21 cellular contexts compared by ENCODE assay signal in genomic region chr9:128247191-128247803, GRCh38.
"Had no signal": no experiment of that assay in that cellular context is flagged by ENCODE, and none has a peak within 500 bp of the region (broad histone marks: within the 10 kb centered on the region; RNA-seq: fewer than 3 reads in every experiment).

No MANE protein-coding gene starts in this region.

- H3K27ac Mint-ChIP-seq: activated CD4-positive, alpha-beta T cell treated with anti-CD3 and anti-CD28 coated beads, Interleukin-2, amount 10 ng/mL, durations not matched to agents 7 days and 5 days; activated CD8-positive, alpha-beta T cell treated with anti-CD3 and anti-CD28 coated beads, Interleukin-2, amount 10 ng/mL, durations not matched to agents 7 days and 5 days; activated naive CD4-positive, alpha-beta T cell treated with anti-CD3 and anti-CD28 coated beads, Interleukin-2, amount 10 ng/mL, durations not matched to agents 7 days and 5 days; activated naive CD8-positive, alpha-beta T cell treated with anti-CD3 and anti-CD28 coated beads, Interleukin-2, amount 50 U/mL, for 24 hours; activated T-cell treated with anti-CD3 and anti-CD28 coated beads, Interleukin-2, amount 50 U/mL, for 24 hours; nephron progenitor cell; stimulated activated naive B cell treated with anti-CD40 and anti-IgM and Interleukin-4, amounts not matched to agents 10 μg/mL and 1 μg/mL and 100 μg/mL, for 72 hours; T-cell had no signal

- DNase-seq: activated CD4-positive, alpha-beta T cell treated with anti-CD3 and anti-CD28 coated beads, Interleukin-2, amount 10 ng/mL, durations not matched to agents 7 days and 5 days; activated CD8-positive, alpha-beta T cell treated with anti-CD3 and anti-CD28 coated beads, Interleukin-2, amount 10 ng/mL, durations not matched to agents 7 days and 5 days; activated effector memory CD4-positive, alpha-beta T cell treated with Interleukin-2 at 50 U/mL for 16 hours; activated naive CD4-positive, alpha-beta T cell treated with anti-CD3 and anti-CD28 coated beads, Interleukin-2, amount 10 ng/mL, durations not matched to agents 7 days and 5 days; activated naive CD8-positive, alpha-beta T cell treated with anti-CD3 and anti-CD28 coated beads, Interleukin-2, amount 50 U/mL, for 24 hours; activated T-cell treated with anti-CD3 and anti-CD28 coated beads, Interleukin-2, amount 50 U/mL, for 24 hours; anterior cingulate cortex; cerebellar nuclear complex; cortex of kidney; effector CD8-positive, alpha-beta T cell; mesendoderm; nephron progenitor cell; SK-N-SH; spleen; stimulated activated naive B cell treated with anti-CD40 and anti-IgM and Interleukin-4, amounts not matched to agents 10 μg/mL and 1 μg/mL and 100 μg/mL, for 72 hours; T-cell had no signal

- H3K36me3 ChIP-seq: breast epithelium, gastroesophageal sphincter, spleen, thoracic aorta had no signal

- H3K4me3 Mint-ChIP-seq: activated CD4-positive, alpha-beta T cell treated with anti-CD3 and anti-CD28 coated beads, Interleukin-2, amount 10 ng/mL, durations not matched to agents 7 days and 5 days; activated CD8-positive, alpha-beta T cell treated with anti-CD3 and anti-CD28 coated beads, Interleukin-2, amount 10 ng/mL, durations not matched to agents 7 days and 5 days; activated naive CD4-positive, alpha-beta T cell treated with anti-CD3 and anti-CD28 coated beads, Interleukin-2, amount 10 ng/mL, durations not matched to agents 7 days and 5 days; activated naive CD8-positive, alpha-beta T cell treated with anti-CD3 and anti-CD28 coated beads, Interleukin-2, amount 50 U/mL, for 24 hours; activated T-cell treated with anti-CD3 and anti-CD28 coated beads, Interleukin-2, amount 50 U/mL, for 24 hours; nephron progenitor cell; stimulated activated naive B cell treated with anti-CD40 and anti-IgM and Interleukin-4, amounts not matched to agents 10 μg/mL and 1 μg/mL and 100 μg/mL, for 72 hours; T-cell had no signal

- H3K36me3 Mint-ChIP-seq: activated naive CD4-positive, alpha-beta T cell treated with anti-CD3 and anti-CD28 coated beads, Interleukin-2, amount 10 ng/mL, durations not matched to agents 7 days and 5 days; stimulated activated naive B cell treated with anti-CD40 and anti-IgM and Interleukin-4, amounts not matched to agents 10 μg/mL and 1 μg/mL and 100 μg/mL, for 72 hours; T-cell had no signal

- H3K27ac ChIP-seq: thoracic aorta had no signal

- H3K4me2 ChIP-seq: SK-N-SH had no signal

- H3K9ac ChIP-seq: SK-N-SH had no signal

- H3K4me3 ChIP-seq: breast epithelium, gastroesophageal sphincter, spleen, thoracic aorta had no signal

- H3K27me3 ChIP-seq: breast epithelium had no signal

- ATAC-seq: activated CD8-positive, alpha-beta T cell treated with anti-CD3 and anti-CD28 coated beads, Interleukin-2, amount 10 ng/mL, durations not matched to agents 7 days and 5 days; activated naive CD8-positive, alpha-beta T cell treated with anti-CD3 and anti-CD28 coated beads, Interleukin-2, amount 50 U/mL, for 24 hours; esophagus mucosa; gastroesophageal sphincter; sciatic nerve; stimulated activated naive B cell treated with anti-CD40 and anti-IgM and Interleukin-4, amounts not matched to agents 10 μg/mL and 1 μg/mL and 100 μg/mL, for 72 hours; T-cell had no signal

- H3K9me3 Mint-ChIP-seq: activated CD4-positive, alpha-beta T cell treated with anti-CD3 and anti-CD28 coated beads, Interleukin-2, amount 10 ng/mL, durations not matched to agents 7 days and 5 days; activated naive CD4-positive, alpha-beta T cell treated with anti-CD3 and anti-CD28 coated beads, Interleukin-2, amount 10 ng/mL, durations not matched to agents 7 days and 5 days; activated naive CD8-positive, alpha-beta T cell treated with anti-CD3 and anti-CD28 coated beads, Interleukin-2, amount 50 U/mL, for 24 hours; activated T-cell treated with anti-CD3 and anti-CD28 coated beads, Interleukin-2, amount 50 U/mL, for 24 hours; nephron progenitor cell; stimulated activated naive B cell treated with anti-CD40 and anti-IgM and Interleukin-4, amounts not matched to agents 10 μg/mL and 1 μg/mL and 100 μg/mL, for 72 hours; T-cell had no signal

- H3K9me3 ChIP-seq: breast epithelium, gastroesophageal sphincter, SK-N-SH, spleen, thoracic aorta had no signal
